8 cellular contexts compared by ENCODE assay signal in the genomic region with DNA sequence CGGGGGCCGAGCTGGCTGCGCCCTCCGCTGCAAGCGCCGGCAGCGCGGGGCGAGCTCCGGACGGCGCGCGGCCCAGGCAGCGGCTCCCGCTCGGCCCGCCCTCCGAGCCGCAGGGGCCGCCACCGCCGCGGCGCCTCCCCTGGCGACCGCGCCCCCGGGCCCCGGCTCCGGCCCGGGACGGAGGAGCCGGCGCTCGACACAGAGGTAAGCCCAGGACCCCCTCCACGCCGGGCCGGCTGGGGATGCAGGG. TPM values are rescaled to one million over a fixed set of nuclear protein-coding genes. Genes with fewer than 3 reads are reported as not detected.
DNase-seq lines count a peak whose midpoint lies in the region; ATAC-seq and TF ChIP-seq lines count a peak whose summit lies in the region.

No MANE protein-coding gene starts in this region.

- peak overlapping the region; percentile 84 for H3K27ac ChIP-seq in PC-9
- H3K27ac ChIP-seq in right cardiac atrium (ENCODE audit: low read length) = peak overlapping the region; percentile 69
- H3K27ac ChIP-seq in subcutaneous abdominal adipose tissue (ENCODE audit: low read depth, low read length) = peak overlapping the region; percentile 85

- no TSS peak for BruUV-seq in PC-9 (replicated peaks; lab: Mats Ljungman, UMichigan)

- H3F3A ChIP-seq in PC-9 (ENCODE audit: insufficient read depth, low read depth) = peaks cover 32% of the 10 kb centered on the region

- H3K9me2 ChIP-seq in PC-9 (ENCODE audit: insufficient read depth) = no peaks in the 10 kb centered on the region

- H3K4me1 ChIP-seq in HAP-1 (peaks cover 8% of the 10 kb centered on the region), PC-9 (replicated peaks; ENCODE audit: insufficient read depth) (peaks cover 70% of the 10 kb centered on the region), right cardiac atrium (ENCODE audit: control insufficient read depth, insufficient read depth, low read length) (peaks cover 4% of the 10 kb centered on the region), subcutaneous abdominal adipose tissue (ENCODE audit: control insufficient read depth in 5 of 5, insufficient read depth in 5 of 5, low read length in 5 of 5) (peaks cover 2 to 25% (median 18%) of the 10 kb centered on the region in 5 donors)

- TF ChIP-seq CTCF in PC-9 (conservative IDR thresholded peaks at IDR 0.05) = no peak

- peak overlapping the region in 3 of 5 donors; percentile 79 to 85 (median 83) for H3K9ac ChIP-seq in subcutaneous abdominal adipose tissue (ENCODE audit: low read length in 5 of 5)

- WGBS in right cardiac atrium = under 1% methylated on average over 37 of the region's 39 CpGs

- H3K4me3 ChIP-seq in HAP-1 (peak overlapping the region; percentile 44), PC-9 (peak overlapping the region; percentile 86; the same call in 1 of the 2 replicates), right cardiac atrium (ENCODE audit: low read length) (peak overlapping the region; percentile 99), subcutaneous abdominal adipose tissue (ENCODE audit: low read depth in 1 of 5, low read length in 5 of 5) (peak overlapping the region in 4 of 5 donors; percentile 66 to 87 (median 78))

- H4K20me1 ChIP-seq in PC-9 (ENCODE audit: insufficient read depth) = no peaks in the 10 kb centered on the region

- intact Hi-C loops in PC-9 (cut with micrococcal nuclease; ENCODE audit: unreplicated experiment) (loop anchor here (2.0 to 5.0 kb wide), 2 partner anchors 176 to 322 kb away; no protein-coding TSS in a partner anchor), right cardiac atrium (cut with DNase I) (loop anchor here (5.0 to 10.0 kb wide), 7 partner anchors 46 to 329 kb away; no protein-coding TSS in a partner anchor)

- H3K4me2 ChIP-seq in PC-9 = peak overlapping the region; percentile 95

- CTCF ChIA-PET in PC-9 (lab: Charles Lee) = interaction anchor here (0.6 kb wide), 1 partner anchor 178 kb away, joined by 3 read pairs; no protein-coding TSS in a partner anchor

- peaks cover 59% of the 10 kb centered on the region for H3K79me2 ChIP-seq in PC-9 (ENCODE audit: low read depth)

- DNase-seq in HAP-1 (ENCODE audit: low spot score in 2 of 2) = no peak
- DNase-seq in PC-9 = no peak
- DNase-seq in right cardiac atrium = no peak
- no peak for DNase-seq in SKM-1 (lab: John Stamatoyannopoulos, UW; ENCODE audit: unreplicated experiment)
- no peak for DNase-seq in MV-4-11 (lab: John Stamatoyannopoulos, UW)
- no peak for DNase-seq in activated naive CD4-positive, alpha-beta T cell treated with anti-CD3 and anti-CD28 coated beads, Interleukin-2, amount 50 U/mL, for 16 hours

- no peaks in the 10 kb centered on the region for H3K36me3 ChIP-seq in HAP-1 (replicated peaks)
- H3K36me3 ChIP-seq in PC-9 (ENCODE audit: low read depth) = no peaks in the 10 kb centered on the region
- no peaks in the 10 kb centered on the region for H3K36me3 ChIP-seq in subcutaneous abdominal adipose tissue (ENCODE audit: control insufficient read depth in 5 of 5, insufficient read depth in 5 of 5, low read length in 5 of 5)

- in situ Hi-C loops in HAP-1 (cut with MboI; ENCODE audit: low sequenced_read_pairs) = no loop called here

- H3K27me3 ChIP-seq in HAP-1 (ENCODE audit: low read depth) (no peaks in the 10 kb centered on the region), PC-9 (ENCODE audit: insufficient read depth, low read depth) (no peaks in the 10 kb centered on the region), right cardiac atrium (ENCODE audit: control insufficient read depth, insufficient read depth) (no peaks in the 10 kb centered on the region), subcutaneous abdominal adipose tissue (ENCODE audit: control insufficient read depth in 5 of 5, insufficient read depth in 4 of 5, low read length in 5 of 5) (no peaks in the 10 kb centered on the region)

- ATAC-seq in GM18861 (IDR thresholded peaks at IDR 0.05; ENCODE audit: unreplicated experiment) = peak; percentile 35
- ATAC-seq in right cardiac atrium = no peak

- POLR2A ChIA-PET in PC-9 (lab: Charles Lee; ENCODE audit: unreplicated experiment) = interaction anchor here (0.7 to 1.1 kb wide), 4 partner anchors 72 to 1674 kb away, joined by 3 to 6 read pairs (median 4); partner anchors contain the start of gene FLACC1

- H3K9me3 ChIP-seq in HAP-1 (no peaks in the 10 kb centered on the region), PC-9 (ENCODE audit: insufficient read depth, low read depth) (no peaks in the 10 kb centered on the region; the same call in 1 of the 2 replicates), right cardiac atrium (ENCODE audit: control insufficient read depth, low read length) (no peaks in the 10 kb centered on the region), subcutaneous abdominal adipose tissue (ENCODE audit: control insufficient read depth in 5 of 5, low read length in 5 of 5) (no peaks in the 10 kb centered on the region)

- H2AFZ ChIP-seq in PC-9 = peak overlapping the region; percentile 89; the same call in 1 of the 2 replicates

RNA-seq across cellular contexts. Expression of gene SPATS2L, which starts 0.2 kb away (rescaled TPM):
- total RNA-seq in PC-9 (2021) (189 and 199 TPM in 2 replicates), right cardiac atrium (100 to 1,000 TPM; 115 to 147 (median 124) TPM)
- polyA plus RNA-seq in right cardiac atrium = 90.6 TPM

Comparison
In these comparisons a context has a peak if more than half of its experiments do, and no peak if none do; other contexts are left out.
1. H3K4me3 ChIP-seq: peak in every context shown above with its lines; median percentile 99 in right cardiac atrium; 86 in PC-9; 78 in subcutaneous abdominal adipose tissue; 44 in HAP-1.